In genomic region chr10:95697429-95697828, GRCh38 we compare ENCODE assay signal across 18 cellular contexts. TPM values are rescaled to one million over a fixed set of nuclear protein-coding genes. Genes with fewer than 3 reads are reported as not detected.
DNase-seq lines count a peak whose midpoint lies in the region; ATAC-seq and TF ChIP-seq lines count a peak whose summit lies in the region.
"Had no signal": no experiment of that assay in that cellular context is flagged by ENCODE, and none has a peak within 500 bp of the region (broad histone marks: within the 10 kb centered on the region; RNA-seq: fewer than 3 reads in every experiment).

No MANE protein-coding gene starts in this region.

- H3K4me3 Mint-ChIP-seq in IgD-negative memory B cell: peak overlapping the region in 3 of 4 donors; percentile 13 to 76 (median 68)
- H3K4me3 Mint-ChIP-seq: activated CD8-positive, alpha-beta memory T cell treated with anti-CD3 and anti-CD28 coated beads, Interleukin-2, amount 10 ng/mL, durations not matched to agents 7 days and 5 days; CD4-positive, CD25-positive, alpha-beta regulatory T cell; naive thymus-derived CD8-positive, alpha-beta T cell had no signal

- H3K27ac ChIP-seq in adrenal gland: peak overlapping the region in 1 of 5 donors; percentile 42
- H3K27ac ChIP-seq: PC-9, tibial artery had no signal

- peaks cover 30 to 36% (median 33%) of the 10 kb centered on the region in 3 donors for H3K4me1 Mint-ChIP-seq in IgD-negative memory B cell

- WGBS in adrenal gland, 4 donors: 64 to 75% (median 67%) methylated on average over 3 of the region's 3 CpGs

- no peaks in the 10 kb centered on the region for H3K9me3 ChIP-seq in adrenal gland (replicated peaks in 1 of 3)
- H3K9me3 ChIP-seq: tibial artery had no signal

- no peak for TF ChIP-seq CTCF in adrenal gland (IDR thresholded peaks at IDR 0.05)

- no peaks in the 10 kb centered on the region for H3K36me3 ChIP-seq in adrenal gland (replicated peaks in 1 of 2)
- H3K36me3 ChIP-seq: tibial artery had no signal

- TF ChIP-seq POLR2A in adrenal gland (IDR thresholded peaks at IDR 0.05): no peak

- H3K27me3 ChIP-seq in adrenal gland: no peaks in the 10 kb centered on the region
- H3K27me3 ChIP-seq: dorsolateral prefrontal cortex, tibial artery had no signal

- peaks cover 0 to 15% of the 10 kb centered on the region in 2 donors for H3K4me1 ChIP-seq in adrenal gland (replicated peaks in 1 of 2)

- ATAC-seq in GM18907 (IDR thresholded peaks at IDR 0.05; ENCODE audit: unreplicated experiment) (peak; percentile 37), GM21515 (IDR thresholded peaks at IDR 0.05; ENCODE audit: unreplicated experiment) (no peak), HG03095 (IDR thresholded peaks at IDR 0.05; ENCODE audit: unreplicated experiment) (no peak), HG02870 (IDR thresholded peaks at IDR 0.05; ENCODE audit: unreplicated experiment) (no peak)
- ATAC-seq: activated CD8-positive, alpha-beta memory T cell treated with anti-CD3 and anti-CD28 coated beads, Interleukin-2, amount 10 ng/mL, durations not matched to agents 7 days and 5 days; left lobe of liver; naive thymus-derived CD8-positive, alpha-beta T cell had no signal

- peak in 5 of 7 donors; percentile 19 to 44 (median 26) for DNase-seq in adrenal gland
- DNase-seq in superior temporal gyrus (ENCODE audit: extremely low spot score): peak; percentile 31
- DNase-seq: activated CD8-positive, alpha-beta memory T cell treated with anti-CD3 and anti-CD28 coated beads, Interleukin-2, amount 10 ng/mL, durations not matched to agents 7 days and 5 days; activated gamma-delta T cell treated with Interleukin-2 at 50 U/mL for 16 hours; CD4-positive, CD25-positive, alpha-beta regulatory T cell; naive thymus-derived CD8-positive, alpha-beta T cell; NCI-H1417 treated with DMSO at 0.1 percent for 48 hours; NCI-H345; PC-9; SW 1271 had no signal

- H3K4me3 ChIP-seq in adrenal gland: no peak overlapping the region
- H3K4me3 ChIP-seq: dorsolateral prefrontal cortex, PC-9, tibial artery had no signal

- intact Hi-C loops in adrenal gland (cut with DNase I): loop anchor here in 1 of 2 donors (10.0 kb wide), 1 partner anchor 147 kb away; no protein-coding TSS in a partner anchor

- peak overlapping the region; percentile 77 to 85 (median 81) for H3K27ac Mint-ChIP-seq in IgD-negative memory B cell
- H3K27ac Mint-ChIP-seq: activated CD8-positive, alpha-beta memory T cell treated with anti-CD3 and anti-CD28 coated beads, Interleukin-2, amount 10 ng/mL, durations not matched to agents 7 days and 5 days; CD4-positive, CD25-positive, alpha-beta regulatory T cell had no signal

- H3K27me3 Mint-ChIP-seq in IgD-negative memory B cell: no peaks in the 10 kb centered on the region

- H3K36me3 Mint-ChIP-seq in IgD-negative memory B cell: no peaks in the 10 kb centered on the region
- H3K36me3 Mint-ChIP-seq: CD4-positive, CD25-positive, alpha-beta regulatory T cell had no signal

- H3K9me3 Mint-ChIP-seq in IgD-negative memory B cell: no peaks in the 10 kb centered on the region
- H3K9me3 Mint-ChIP-seq: CD4-positive, CD25-positive, alpha-beta regulatory T cell; naive thymus-derived CD8-positive, alpha-beta T cell had no signal

RNA-seq across cellular contexts. Expression of gene TCTN3, which starts 3.7 kb away (rescaled TPM):
- polyA plus RNA-seq in IgD-negative memory B cell (55.4 TPM), adrenal gland (10 to 100 TPM; 14.2 to 72.3 (median 18.0) TPM)
- 10 to 100 TPM; 18.4 to 52.2 (median 43.9) TPM for total RNA-seq in adrenal gland

RNA-seq across cellular contexts. Expression of gene ALDH18A1, which starts 40.9 kb away (rescaled TPM):
- 48.8 TPM for polyA plus RNA-seq in IgD-negative memory B cell
- 10 to 100 TPM; 30.7 to 52.7 (median 43.3) TPM for total RNA-seq in adrenal gland
- 10 to 100 TPM; 16.4 to 46.6 (median 18.6) TPM for polyA plus RNA-seq in adrenal gland

RNA-seq across cellular contexts. Expression of gene ENTPD1, which starts 58.5 kb away (rescaled TPM):
- polyA plus RNA-seq in IgD-negative memory B cell (48.0 TPM), adrenal gland (10 to 100 TPM in 1 of 3 donors, 1 to 10 TPM in 2; 4.5 to 12.6 (median 8.0) TPM)
- 10 to 100 TPM; 13.7 to 26.4 (median 20.3) TPM for total RNA-seq in adrenal gland
- total RNA-seq: PC-9 had no signal
